13 cellular contexts compared by ENCODE assay signal in genomic region chr2:39093208-39093898, GRCh38. TPM values are rescaled to one million over a fixed set of nuclear protein-coding genes. Genes with fewer than 3 reads are reported as not detected.
DNase-seq lines count a peak whose midpoint lies in the region; ATAC-seq and TF ChIP-seq lines count a peak whose summit lies in the region.
"Had no signal": no experiment of that assay in that cellular context is flagged by ENCODE, and none has a peak within 500 bp of the region (broad histone marks: within the 10 kb centered on the region; RNA-seq: fewer than 3 reads in every experiment).

No MANE protein-coding gene starts in this region.

- POLR2A ChIA-PET in GM10248 (lab: Yijun Ruan, JAX) (no interaction called here), IMR-90 (lab: Charles Lee; ENCODE audit: unreplicated experiment) (no interaction called here), A673 (lab: Charles Lee; ENCODE audit: low non-redundant PET) (no interaction called here)

- H4K5ac ChIP-seq in IMR-90 (ENCODE audit: low read depth, low read length), result no peak overlapping the region

- in situ Hi-C loops in IMR-90 (cut with MboI; ENCODE audit: low sequenced_read_pairs), result no loop called here

- peaks cover 22 to 61% of the 10 kb centered on the region in 2 experiments for H3K79me1 ChIP-seq in IMR-90 (ENCODE audit: low read depth in 1 of 2, low read length in 2 of 2)

- no peak for TF ChIP-seq RAD21 in IMR-90 (IDR thresholded peaks at IDR 0.05; ENCODE audit: low read length)

- H3K23ac ChIP-seq in IMR-90 (ENCODE audit: low read depth, low read length), result peak overlapping the region; percentile 20; the same call in 1 of the 2 replicates

- WGBS in IMR-90 (ENCODE audit: extremely low coverage in 2 of 2, insufficient read length in 1 of 2), 2 experiments, result no CpG with 5 or more reads among the region's 3 CpGs

- BruUV-seq in IMR-90 (replicated peaks; lab: Mats Ljungman, UMichigan) (no TSS peak), A673 (replicated peaks; lab: Mats Ljungman, UMichigan) (no TSS peak)

- H3K14ac ChIP-seq in IMR-90 (replicated peaks; ENCODE audit: low read depth, low read length), result no peak overlapping the region

- H4K20me1 ChIP-seq in IMR-90 (ENCODE audit: insufficient read depth, low read length), result peaks cover 32% of the 10 kb centered on the region; the same call in 1 of the 2 replicates

- H3K9ac ChIP-seq in IMR-90 (ENCODE audit: low read depth, low read length) (no peak overlapping the region), colonic mucosa (ENCODE audit: low read depth in 2 of 2, low read length in 2 of 2) (no peak overlapping the region)

- DNase-seq in GM10248 (ENCODE audit: extremely low spot score), result peak; percentile 18
- DNase-seq in IMR-90, result no peak
- no peak for DNase-seq in colonic mucosa
- DNase-seq in NCI-H187 treated with DMSO at 0.1 percent for 48 hours (lab: John Stamatoyannopoulos, UW), result no peak
- no peak for DNase-seq in A673 (ENCODE audit: low spot score)
- DNase-seq in NCI-H345 treated with DMSO at 0.1 percent for 48 hours (lab: John Stamatoyannopoulos, UW; ENCODE audit: unreplicated experiment), result no peak
- no peak for DNase-seq in NCI-H774 (lab: John Stamatoyannopoulos, UW)
- DNase-seq: activated CD4-positive, alpha-beta T cell treated with anti-CD3 and anti-CD28 coated beads, Interleukin-2, amount 50 U/mL, for 4 hours; amygdala; effector CD4-positive, alpha-beta T cell; lower lobe of right lung; NCI-H446 treated with DMSO at 0.1 percent for 48 hours had no signal

- no peaks in the 10 kb centered on the region for H3K27me3 ChIP-seq in IMR-90 (ENCODE audit: control insufficient read depth, insufficient read depth, low read length)
- H3K27me3 ChIP-seq in colonic mucosa, result no peaks in the 10 kb centered on the region
- no peaks in the 10 kb centered on the region for H3K27me3 ChIP-seq in A673 (replicated peaks; ENCODE audit: insufficient read depth, low read depth, low read length, poor library complexity)

- dilution Hi-C loops in IMR-90 (cut with HindIII; ENCODE audit: low sequenced_read_pairs, unreplicated experiment), result loop anchor here (25.0 kb wide), 1 partner anchor 119 kb away; no protein-coding TSS in a partner anchor

- no peak overlapping the region for H3K18ac ChIP-seq in IMR-90 (ENCODE audit: low read depth, low read length)

- H3K4ac ChIP-seq in IMR-90 (ENCODE audit: low read depth, low read length), result no peak overlapping the region

- H3K56ac ChIP-seq in IMR-90 (ENCODE audit: extremely low read depth, insufficient read depth, low read length), result no peak overlapping the region

- H3K36me3 ChIP-seq in IMR-90 (ENCODE audit: control insufficient read depth, insufficient read depth, low read length), result no peaks in the 10 kb centered on the region; the same call in 1 of the 2 replicates
- no peaks in the 10 kb centered on the region for H3K36me3 ChIP-seq in colonic mucosa
- H3K36me3 ChIP-seq in A673 (ENCODE audit: insufficient read depth, low read length, poor library complexity, severe bottlenecking), result no peaks in the 10 kb centered on the region
- H3K36me3 ChIP-seq: lower lobe of right lung had no signal

- ATAC-seq in GM19395 (IDR thresholded peaks at IDR 0.05; ENCODE audit: unreplicated experiment), result peak; percentile 45
- no peak for ATAC-seq in IMR-90 (ENCODE audit: low read depth)

- TF ChIP-seq CTCF in GM10248 (IDR thresholded peaks at IDR 0.05; ENCODE audit: control extremely low read depth, extremely low read depth, low read depth, missing control alignments), result no peak
- no peak for TF ChIP-seq CTCF in IMR-90 (conservative IDR thresholded peaks at IDR 0.05; ENCODE audit: low read depth, low read length)
- no peak for TF ChIP-seq CTCF in colonic mucosa (IDR thresholded peaks at IDR 0.05)
- no peak for TF ChIP-seq CTCF in A673 (conservative IDR thresholded peaks at IDR 0.05; ENCODE audit: low read depth, low read length)

- H3K4me2 ChIP-seq in IMR-90 (ENCODE audit: low read depth, low read length), result peak overlapping the region; percentile 40; the same call in 1 of the 2 replicates

- intact Hi-C loops in IMR-90 (cut with micrococcal nuclease), result no loop called here
- intact Hi-C loops in colonic mucosa (cut with DNase I), result no loop called here
- intact Hi-C loops in A673 (cut with micrococcal nuclease; ENCODE audit: unreplicated experiment), result no loop called here

- H2AFZ ChIP-seq in IMR-90 (replicated peaks; ENCODE audit: low read length, poor library complexity), result no peak overlapping the region

- H2BK5ac ChIP-seq in IMR-90 (ENCODE audit: low read depth, low read length, poor library complexity, severe bottlenecking), result no peak overlapping the region

- H2BK20ac ChIP-seq in IMR-90 (ENCODE audit: low read depth, low read length), result no peak overlapping the region

- H2AK5ac ChIP-seq in IMR-90 (ENCODE audit: low read depth, low read length), result no peak overlapping the region

- peaks cover 7% of the 10 kb centered on the region for H3K4me1 ChIP-seq in IMR-90 (ENCODE audit: control insufficient read depth, insufficient read depth, low read length)
- no peaks in the 10 kb centered on the region for H3K4me1 ChIP-seq in colonic mucosa
- H3K4me1 ChIP-seq in A673 (ENCODE audit: insufficient read depth, low read length, poor library complexity, severe bottlenecking), result no peaks in the 10 kb centered on the region

- H4K91ac ChIP-seq in IMR-90 (ENCODE audit: insufficient read depth, low read depth, low read length), result no peak overlapping the region

- no peak overlapping the region for H2BK15ac ChIP-seq in IMR-90 (ENCODE audit: low read depth, low read length)

- H2BK120ac ChIP-seq in IMR-90 (ENCODE audit: low read depth, low read length), result no peak overlapping the region

- H3K9me3 ChIP-seq in IMR-90 (ENCODE audit: control insufficient read depth, insufficient read depth, low read length), result no peaks in the 10 kb centered on the region
- no peaks in the 10 kb centered on the region for H3K9me3 ChIP-seq in colonic mucosa
- H3K9me3 ChIP-seq in A673 (ENCODE audit: low read depth, low read length, poor library complexity, severe bottlenecking), result no peaks in the 10 kb centered on the region
- H3K9me3 ChIP-seq: lower lobe of right lung had no signal

- no peak for TF ChIP-seq POLR2A in IMR-90 (IDR thresholded peaks at IDR 0.05; ENCODE audit: low read depth, low read length)

- H3K4me3 ChIP-seq in IMR-90 (ENCODE audit: insufficient read depth, low read depth, low read length) (no peak overlapping the region), colonic mucosa (no peak overlapping the region), A673 (ENCODE audit: low read depth, low read length, poor library complexity, severe bottlenecking) (no peak overlapping the region)
- H3K4me3 ChIP-seq: lower lobe of right lung had no signal

- CTCF ChIA-PET in GM10248 (lab: Yijun Ruan, JAX), result no interaction called here
- CTCF ChIA-PET in IMR-90 (lab: Yijun Ruan, JAX), result no interaction called here
- CTCF ChIA-PET in A673 (lab: Charles Lee), result no interaction called here

- H2AK9ac ChIP-seq in IMR-90 (replicated peaks; ENCODE audit: low read depth, low read length, poor library complexity), result no peak overlapping the region

- H3K27ac ChIP-seq in IMR-90 (ENCODE audit: insufficient read depth, low read length) (no peak overlapping the region), colonic mucosa (peak overlapping the region; percentile 39), A673 (ENCODE audit: low read depth, low read length, poor library complexity, severe bottlenecking) (no peak overlapping the region)
- H3K27ac ChIP-seq: lower lobe of right lung had no signal

- H4K8ac ChIP-seq in IMR-90 (ENCODE audit: low read depth in 2 of 2, low read length in 2 of 2), result no peak overlapping the region

- H3K9me1 ChIP-seq in IMR-90 (ENCODE audit: insufficient read depth, low read length), result no peaks in the 10 kb centered on the region; the same call in 1 of the 2 replicates

TF ChIP-seq in IMR-90, 13 proteins besides CTCF, POLR2A, EP300 and RAD21:
- no peak for TF ChIP-seq ELK1 (IDR thresholded peaks at IDR 0.05; ENCODE audit: borderline replicate concordance, low read depth, low read length)
- no peak for TF ChIP-seq RCOR1 (IDR thresholded peaks at IDR 0.05; ENCODE audit: insufficient replicate concordance, low read length)
- TF ChIP-seq CHD1 (IDR thresholded peaks at IDR 0.05; ENCODE audit: low read depth, low read length), result no peak
- TF ChIP-seq SMC3 (IDR thresholded peaks at IDR 0.05; ENCODE audit: low read depth, low read length), result no peak
- no peak for TF ChIP-seq BHLHE40 (IDR thresholded peaks at IDR 0.05; ENCODE audit: low read depth, low read length)
TF ChIP-seq in IMR-90: peak in this region for 0.

RNA-seq across cellular contexts. Expression of gene SOS1, which starts 27.5 kb away (rescaled TPM):
- total RNA-seq in IMR-90 (2012; rRNA removed) (8.2 and 13.6 TPM in 2 replicates), colonic mucosa (10 to 100 TPM; 26.3 to 43.9 TPM), A673 (2021) (37.8 and 42.1 TPM in 2 replicates)
- polyA plus RNA-seq in IMR-90 (2012; rRNA removed), result 10.6 and 11.2 TPM in 2 replicates
- 1.0 and 1.9 TPM in 2 replicates for polyA plus RNA-seq in IMR-90 (2012; cell fraction: cytosol; rRNA removed)
- 5.8 and 43.5 TPM in 2 replicates for polyA plus RNA-seq in IMR-90 (2012; cell fraction: nucleus; rRNA removed; ENCODE audit: low replicate concordance)
